Comparison of ENCODE assay signal across 1 cellular context in genomic region chr2:111226797-111227700, GRCh38.
TF ChIP-seq lines count a peak whose summit lies in the region.

No MANE protein-coding gene starts in this region.

TF ChIP-seq in GM12878, 131 proteins besides CTCF, POLR2A, EP300 and RAD21 (continued from another document):
- TF ChIP-seq, protein P1, sequence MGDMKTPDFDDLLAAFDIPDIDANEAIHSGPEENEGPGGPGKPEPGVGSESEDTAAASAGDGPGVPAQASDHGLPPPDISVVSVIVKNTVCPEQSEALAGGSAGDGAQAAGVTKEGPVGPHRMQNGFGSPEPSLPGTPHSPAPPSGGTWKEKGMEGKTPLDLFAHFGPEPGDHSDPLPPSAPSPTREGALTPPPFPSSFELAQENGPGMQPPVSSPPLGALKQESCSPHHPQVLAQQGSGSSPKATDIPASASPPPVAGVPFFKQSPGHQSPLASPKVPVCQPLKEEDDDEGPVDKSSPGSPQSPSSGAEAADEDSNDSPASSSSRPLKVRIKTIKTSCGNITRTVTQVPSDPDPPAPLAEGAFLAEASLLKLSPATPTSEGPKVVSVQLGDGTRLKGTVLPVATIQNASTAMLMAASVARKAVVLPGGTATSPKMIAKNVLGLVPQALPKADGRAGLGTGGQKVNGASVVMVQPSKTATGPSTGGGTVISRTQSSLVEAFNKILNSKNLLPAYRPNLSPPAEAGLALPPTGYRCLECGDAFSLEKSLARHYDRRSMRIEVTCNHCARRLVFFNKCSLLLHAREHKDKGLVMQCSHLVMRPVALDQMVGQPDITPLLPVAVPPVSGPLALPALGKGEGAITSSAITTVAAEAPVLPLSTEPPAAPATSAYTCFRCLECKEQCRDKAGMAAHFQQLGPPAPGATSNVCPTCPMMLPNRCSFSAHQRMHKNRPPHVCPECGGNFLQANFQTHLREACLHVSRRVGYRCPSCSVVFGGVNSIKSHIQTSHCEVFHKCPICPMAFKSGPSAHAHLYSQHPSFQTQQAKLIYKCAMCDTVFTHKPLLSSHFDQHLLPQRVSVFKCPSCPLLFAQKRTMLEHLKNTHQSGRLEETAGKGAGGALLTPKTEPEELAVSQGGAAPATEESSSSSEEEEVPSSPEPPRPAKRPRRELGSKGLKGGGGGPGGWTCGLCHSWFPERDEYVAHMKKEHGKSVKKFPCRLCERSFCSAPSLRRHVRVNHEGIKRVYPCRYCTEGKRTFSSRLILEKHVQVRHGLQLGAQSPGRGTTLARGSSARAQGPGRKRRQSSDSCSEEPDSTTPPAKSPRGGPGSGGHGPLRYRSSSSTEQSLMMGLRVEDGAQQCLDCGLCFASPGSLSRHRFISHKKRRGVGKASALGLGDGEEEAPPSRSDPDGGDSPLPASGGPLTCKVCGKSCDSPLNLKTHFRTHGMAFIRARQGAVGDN (IDR thresholded peaks at IDR 0.05): no peak
- no peak for TF ChIP-seq POLR2AphosphoS5 (IDR thresholded peaks at IDR 0.05; ENCODE audit: low read length)
- 0 out of 2 replicates have a peak, but pooled peaks have one; percentile 27 for TF ChIP-seq NFIC (IDR thresholded peaks at IDR 0.05; ENCODE audit: low read depth, low read length)
- TF ChIP-seq, protein P2, sequence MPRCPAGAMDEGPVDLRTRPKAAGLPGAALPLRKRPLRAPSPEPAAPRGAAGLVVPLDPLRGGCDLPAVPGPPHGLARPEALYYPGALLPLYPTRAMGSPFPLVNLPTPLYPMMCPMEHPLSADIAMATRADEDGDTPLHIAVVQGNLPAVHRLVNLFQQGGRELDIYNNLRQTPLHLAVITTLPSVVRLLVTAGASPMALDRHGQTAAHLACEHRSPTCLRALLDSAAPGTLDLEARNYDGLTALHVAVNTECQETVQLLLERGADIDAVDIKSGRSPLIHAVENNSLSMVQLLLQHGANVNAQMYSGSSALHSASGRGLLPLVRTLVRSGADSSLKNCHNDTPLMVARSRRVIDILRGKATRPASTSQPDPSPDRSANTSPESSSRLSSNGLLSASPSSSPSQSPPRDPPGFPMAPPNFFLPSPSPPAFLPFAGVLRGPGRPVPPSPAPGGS (IDR thresholded peaks at IDR 0.05; ENCODE audit: borderline replicate concordance, insufficient read depth, low read depth, low read length, poor library complexity, severe bottlenecking): no peak
- TF ChIP-seq HDAC6 (IDR thresholded peaks at IDR 0.05; ENCODE audit: unreplicated experiment): no peak
- 0 out of 2 replicates have a peak, but pooled peaks have one; percentile 27 for TF ChIP-seq MEF2A (IDR thresholded peaks at IDR 0.05; ENCODE audit: insufficient read depth, low read depth, low read length)
- TF ChIP-seq IKZF2 (IDR thresholded peaks at IDR 0.05): peak; percentile 79 to 83
- peak; percentile 93 for TF ChIP-seq SMAD1 (IDR thresholded peaks at IDR 0.05; ENCODE audit: low read depth, partially characterized antibody)
- 0 out of 2 replicates have a peak, but pooled peaks have one; percentile 30 for TF ChIP-seq ATF2 (IDR thresholded peaks at IDR 0.05; ENCODE audit: low read length)
- TF ChIP-seq, protein P3, sequence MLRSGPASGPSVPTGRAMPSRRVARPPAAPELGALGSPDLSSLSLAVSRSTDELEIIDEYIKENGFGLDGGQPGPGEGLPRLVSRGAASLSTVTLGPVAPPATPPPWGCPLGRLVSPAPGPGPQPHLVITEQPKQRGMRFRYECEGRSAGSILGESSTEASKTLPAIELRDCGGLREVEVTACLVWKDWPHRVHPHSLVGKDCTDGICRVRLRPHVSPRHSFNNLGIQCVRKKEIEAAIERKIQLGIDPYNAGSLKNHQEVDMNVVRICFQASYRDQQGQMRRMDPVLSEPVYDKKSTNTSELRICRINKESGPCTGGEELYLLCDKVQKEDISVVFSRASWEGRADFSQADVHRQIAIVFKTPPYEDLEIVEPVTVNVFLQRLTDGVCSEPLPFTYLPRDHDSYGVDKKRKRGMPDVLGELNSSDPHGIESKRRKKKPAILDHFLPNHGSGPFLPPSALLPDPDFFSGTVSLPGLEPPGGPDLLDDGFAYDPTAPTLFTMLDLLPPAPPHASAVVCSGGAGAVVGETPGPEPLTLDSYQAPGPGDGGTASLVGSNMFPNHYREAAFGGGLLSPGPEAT (IDR thresholded peaks at IDR 0.05; ENCODE audit: low read depth): peak; percentile 75; the same call in 1 of the 2 replicates
- TF ChIP-seq SREBF2 (IDR thresholded peaks at IDR 0.05; ENCODE audit: low read length): no peak
- TF ChIP-seq IKZF1 (conservative IDR thresholded peaks at IDR 0.05): peak; percentile 86
- no peak for TF ChIP-seq ATF7 (IDR thresholded peaks at IDR 0.05; ENCODE audit: low read depth)
- no peak for TF ChIP-seq ZSCAN29 (IDR thresholded peaks at IDR 0.05)
- TF ChIP-seq MEF2B (IDR thresholded peaks at IDR 0.05; ENCODE audit: partially characterized antibody, poor library complexity, severe bottlenecking): peak; percentile 38
- 0 out of 2 replicates have a peak, but pooled peaks have one; percentile 14 for TF ChIP-seq RUNX3 (IDR thresholded peaks at IDR 0.05; ENCODE audit: low read length)
- peak; percentile 49 for TF ChIP-seq MTA2 (IDR thresholded peaks at IDR 0.05; ENCODE audit: low read depth)
- TF ChIP-seq, protein P4, sequence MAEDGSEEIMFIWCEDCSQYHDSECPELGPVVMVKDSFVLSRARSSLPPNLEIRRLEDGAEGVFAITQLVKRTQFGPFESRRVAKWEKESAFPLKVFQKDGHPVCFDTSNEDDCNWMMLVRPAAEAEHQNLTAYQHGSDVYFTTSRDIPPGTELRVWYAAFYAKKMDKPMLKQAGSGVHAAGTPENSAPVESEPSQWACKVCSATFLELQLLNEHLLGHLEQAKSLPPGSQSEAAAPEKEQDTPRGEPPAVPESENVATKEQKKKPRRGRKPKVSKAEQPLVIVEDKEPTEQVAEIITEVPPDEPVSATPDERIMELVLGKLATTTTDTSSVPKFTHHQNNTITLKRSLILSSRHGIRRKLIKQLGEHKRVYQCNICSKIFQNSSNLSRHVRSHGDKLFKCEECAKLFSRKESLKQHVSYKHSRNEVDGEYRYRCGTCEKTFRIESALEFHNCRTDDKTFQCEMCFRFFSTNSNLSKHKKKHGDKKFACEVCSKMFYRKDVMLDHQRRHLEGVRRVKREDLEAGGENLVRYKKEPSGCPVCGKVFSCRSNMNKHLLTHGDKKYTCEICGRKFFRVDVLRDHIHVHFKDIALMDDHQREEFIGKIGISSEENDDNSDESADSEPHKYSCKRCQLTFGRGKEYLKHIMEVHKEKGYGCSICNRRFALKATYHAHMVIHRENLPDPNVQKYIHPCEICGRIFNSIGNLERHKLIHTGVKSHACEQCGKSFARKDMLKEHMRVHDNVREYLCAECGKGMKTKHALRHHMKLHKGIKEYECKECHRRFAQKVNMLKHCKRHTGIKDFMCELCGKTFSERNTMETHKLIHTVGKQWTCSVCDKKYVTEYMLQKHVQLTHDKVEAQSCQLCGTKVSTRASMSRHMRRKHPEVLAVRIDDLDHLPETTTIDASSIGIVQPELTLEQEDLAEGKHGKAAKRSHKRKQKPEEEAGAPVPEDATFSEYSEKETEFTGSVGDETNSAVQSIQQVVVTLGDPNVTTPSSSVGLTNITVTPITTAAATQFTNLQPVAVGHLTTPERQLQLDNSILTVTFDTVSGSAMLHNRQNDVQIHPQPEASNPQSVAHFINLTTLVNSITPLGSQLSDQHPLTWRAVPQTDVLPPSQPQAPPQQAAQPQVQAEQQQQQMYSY (CRISPR knock-in tag; IDR thresholded peaks at IDR 0.05): no peak
- no peak for TF ChIP-seq HDGF (IDR thresholded peaks at IDR 0.05)
- TF ChIP-seq, protein P5, sequence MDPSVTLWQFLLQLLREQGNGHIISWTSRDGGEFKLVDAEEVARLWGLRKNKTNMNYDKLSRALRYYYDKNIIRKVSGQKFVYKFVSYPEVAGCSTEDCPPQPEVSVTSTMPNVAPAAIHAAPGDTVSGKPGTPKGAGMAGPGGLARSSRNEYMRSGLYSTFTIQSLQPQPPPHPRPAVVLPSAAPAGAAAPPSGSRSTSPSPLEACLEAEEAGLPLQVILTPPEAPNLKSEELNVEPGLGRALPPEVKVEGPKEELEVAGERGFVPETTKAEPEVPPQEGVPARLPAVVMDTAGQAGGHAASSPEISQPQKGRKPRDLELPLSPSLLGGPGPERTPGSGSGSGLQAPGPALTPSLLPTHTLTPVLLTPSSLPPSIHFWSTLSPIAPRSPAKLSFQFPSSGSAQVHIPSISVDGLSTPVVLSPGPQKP (IDR thresholded peaks at IDR 0.05; ENCODE audit: low read depth, low read length): no peak
- no peak for TF ChIP-seq NFYA (IDR thresholded peaks at IDR 0.05; ENCODE audit: borderline replicate concordance, low read depth, low read length)
- TF ChIP-seq NR2F1 (conservative IDR thresholded peaks at IDR 0.05): 0 out of 2 replicates have a peak, but pooled peaks have one; percentile 14
